Comparison of ENCODE assay signal across 18 cellular contexts in the genomic region with DNA sequence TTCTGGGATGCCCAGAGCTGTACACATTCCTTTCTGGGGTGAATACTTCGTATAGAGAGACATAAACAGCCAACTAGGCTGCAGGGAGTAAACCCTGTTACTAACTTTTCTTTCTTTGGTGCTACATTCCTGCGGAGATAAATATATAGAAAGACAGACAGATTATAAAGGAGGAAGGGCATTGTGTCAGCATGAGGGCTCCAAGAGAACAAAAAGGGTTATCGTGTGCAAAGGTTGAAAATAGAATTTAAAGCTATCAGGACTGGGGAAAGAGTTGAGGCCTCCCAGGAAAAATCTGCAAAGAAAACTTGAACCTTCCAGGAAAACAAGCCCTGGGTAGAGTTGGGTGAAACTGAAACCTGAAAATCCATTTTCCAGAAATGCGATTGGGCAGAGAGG.
A peak's percentile ranks its signal among the peaks of the same experiment; 100 is the strongest.
DNase-seq lines count a peak whose midpoint lies in the region; ATAC-seq and TF ChIP-seq lines count a peak whose summit lies in the region.
"Had no signal": no experiment of that assay in that cellular context is flagged by ENCODE, and none has a peak within 500 bp of the region (broad histone marks: within the 10 kb centered on the region; RNA-seq: fewer than 3 reads in every experiment).

No MANE protein-coding gene starts in this region.

- H3K4me3 ChIP-seq in right atrium auricular region: no peak overlapping the region
- H3K4me3 ChIP-seq in esophagus muscularis mucosa: no peak overlapping the region
- H3K4me3 ChIP-seq in neuron (ENCODE audit: low read length): peak overlapping the region; percentile 23
- H3K4me3 ChIP-seq in tibial nerve: no peak overlapping the region
- H3K4me3 ChIP-seq: breast epithelium, MG63 had no signal

- 81% methylated on average over 4 of the region's 4 CpGs for WGBS in esophagus muscularis mucosa
- 60 to 64% methylated on average over 4 of the region's 4 CpGs for WGBS in tibial nerve, 2 donors

- H3K27me3 ChIP-seq in right atrium auricular region: no peaks in the 10 kb centered on the region
- H3K27me3 ChIP-seq in esophagus muscularis mucosa: no peaks in the 10 kb centered on the region
- no peaks in the 10 kb centered on the region for H3K27me3 ChIP-seq in neuron (ENCODE audit: insufficient read depth, low read length)
- H3K27me3 ChIP-seq in tibial nerve: no peaks in the 10 kb centered on the region
- H3K27me3 ChIP-seq: breast epithelium, MG63 had no signal

- no peak for ATAC-seq in GM18873 (IDR thresholded peaks at IDR 0.05; ENCODE audit: low FRiP score, unreplicated experiment)
- ATAC-seq: foreskin keratinocyte had no signal

- in situ Hi-C loops in GM13976 (cut with MboI; ENCODE audit: low sequenced_read_pairs, unreplicated experiment): no loop called here

- TF ChIP-seq EP300 in esophagus muscularis mucosa (IDR thresholded peaks at IDR 0.05) (no peak), tibial nerve (IDR thresholded peaks at IDR 0.05) (no peak)

- no peaks in the 10 kb centered on the region for H3K36me3 ChIP-seq in right atrium auricular region
- no peaks in the 10 kb centered on the region for H3K36me3 ChIP-seq in esophagus muscularis mucosa
- no peaks in the 10 kb centered on the region for H3K36me3 ChIP-seq in neuron (ENCODE audit: insufficient read depth, low read length)
- no peaks in the 10 kb centered on the region for H3K36me3 ChIP-seq in tibial nerve
- H3K36me3 ChIP-seq: breast epithelium had no signal

- peak overlapping the region; percentile 76 for H2AFZ ChIP-seq in neuron (ENCODE audit: low read depth, low read length)

- no peak for TF ChIP-seq CTCF in right atrium auricular region (IDR thresholded peaks at IDR 0.05)
- TF ChIP-seq CTCF in esophagus muscularis mucosa (IDR thresholded peaks at IDR 0.05): no peak
- TF ChIP-seq CTCF in tibial nerve (IDR thresholded peaks at IDR 0.05): no peak
- no peak for TF ChIP-seq CTCF in GM13976 (IDR thresholded peaks at IDR 0.05; ENCODE audit: borderline replicate concordance, control extremely low read depth, extremely low read depth, insufficient read depth, missing control alignments)

- DNase-seq in right atrium auricular region (ENCODE audit: low spot score) (no peak), cardiac septum (ENCODE audit: low spot score) (no peak), esophagus muscularis mucosa (ENCODE audit: extremely low spot score) (no peak), tibial nerve (ENCODE audit: low spot score in 2 of 2) (no peak), GM13976 (ENCODE audit: low spot score) (no peak)
- no peak for DNase-seq in stimulated activated naive CD4-positive, alpha-beta T cell (lab: John Stamatoyannopoulos, UW)
- DNase-seq: activated CD4-positive, alpha-beta T cell treated with anti-CD3 and anti-CD28 coated beads, Interleukin-2, amount 10 ng/mL, durations not matched to agents 7 days and 5 days; foreskin keratinocyte; MG63; NCI-H1436; NCI-H2171; nephron progenitor cell; OCI-M1; Right ventricle myocardium superior had no signal

- H3K4me1 ChIP-seq in right atrium auricular region (peaks cover 0 to 46% of the 10 kb centered on the region in 2 donors), esophagus muscularis mucosa (peaks cover 29 to 44% (median 39%) of the 10 kb centered on the region in 4 donors), neuron (ENCODE audit: insufficient read depth, low read length) (peaks cover 28% of the 10 kb centered on the region), tibial nerve (peaks cover 0 to 44% (median 29%) of the 10 kb centered on the region in 4 donors)
- H3K4me1 ChIP-seq: foreskin keratinocyte had no signal

- TF ChIP-seq POLR2A in esophagus muscularis mucosa (IDR thresholded peaks at IDR 0.05; ENCODE audit: low read depth): no peak
- TF ChIP-seq POLR2A in tibial nerve (IDR thresholded peaks at IDR 0.05): no peak

- intact Hi-C loops in cardiac septum (cut with DNase I): loop anchor here (5.0 kb wide), 1 partner anchor 407 kb away; a partner anchor contains a TSS
- intact Hi-C loops in esophagus muscularis mucosa (cut with DNase I): no loop called here

- H3K27ac ChIP-seq in right atrium auricular region (peak overlapping the region; percentile 6 to 39), esophagus muscularis mucosa (replicated peaks in 1 of 4) (peak overlapping the region; percentile 32 to 57 (median 40)), tibial nerve (peak overlapping the region in 3 of 4 donors; percentile 10 to 84 (median 75))
- H3K27ac ChIP-seq: foreskin keratinocyte, HL-60 had no signal

- H3K9me3 ChIP-seq in right atrium auricular region: no peaks in the 10 kb centered on the region
- no peaks in the 10 kb centered on the region for H3K9me3 ChIP-seq in esophagus muscularis mucosa
- no peaks in the 10 kb centered on the region for H3K9me3 ChIP-seq in neuron (ENCODE audit: low read length)
- no peaks in the 10 kb centered on the region for H3K9me3 ChIP-seq in tibial nerve
- H3K9me3 ChIP-seq: breast epithelium had no signal

Comparison
In these comparisons a context has a peak if more than half of its experiments do, and no peak if none do; other contexts are left out.
1. H3K27ac ChIP-seq: peak in every context shown above with its lines; median percentile 75 in tibial nerve; 40 in esophagus muscularis mucosa; 22 in right atrium auricular region.